In genomic region chr7:134515569-134516468, GRCh38 we compare ENCODE assay signal across 11 cellular contexts.
DNase-seq lines count a peak whose midpoint lies in the region; TF ChIP-seq lines count a peak whose summit lies in the region.
"Had no signal": no experiment of that assay in that cellular context is flagged by ENCODE, and none has a peak within 500 bp of the region (broad histone marks: within the 10 kb centered on the region; RNA-seq: fewer than 3 reads in every experiment).

No MANE protein-coding gene starts in this region.

- no peak overlapping the region for H3K4me3 ChIP-seq in choroid plexus epithelial cell (ENCODE audit: low read depth, low read length)

- DNase-seq in DMS53 (lab: John Stamatoyannopoulos, UW) (peak; percentile 71), NCI-H524 (lab: John Stamatoyannopoulos, UW) (peak; percentile 93 to 97), choroid plexus epithelial cell (ENCODE audit: low read depth) (peak; percentile 71), non-pigmented ciliary epithelial cell (ENCODE audit: low read depth) (peak; percentile 64), cerebellar nuclear complex (lab: John Stamatoyannopoulos, UW) (no peak), HuH-7.5 (ENCODE audit: low spot score) (no peak)
- DNase-seq in stimulated activated CD4-positive, alpha-beta T cell treated with anti-CD3 and anti-CD28 coated beads, Interleukin-4, amount 100 ng/mL, for 1 hour = no peak
- DNase-seq in stimulated activated CD8-positive, alpha-beta memory T cell treated with anti-CD3 and anti-CD28 coated beads, Interleukin-4, amount 100 ng/mL, for 48 hours = no peak
- DNase-seq: effector memory CD4-positive, alpha-beta T cell; NCI-H446; stimulated activated naive B cell treated with anti-CD40 and anti-IgM and Interleukin-4, amounts not matched to agents 10 μg/mL and 1 μg/mL and 100 μg/mL, for 72 hours had no signal

- TF ChIP-seq CTCF in choroid plexus epithelial cell (conservative IDR thresholded peaks at IDR 0.05; ENCODE audit: low read depth, low read length) = no peak

Comparison
In these comparisons a context has a peak if more than half of its experiments do, and no peak if none do; other contexts are left out.
1. DNase-seq: peak in DMS53 (single experiment), NCI-H524 (2 of 2), choroid plexus epithelial cell (single experiment) and non-pigmented ciliary epithelial cell (single experiment); none in stimulated activated CD4-positive, alpha-beta T cell treated with anti-CD3 and anti-CD28 coated beads, Interleukin-4, amount 100 ng/mL, for 1 hour (single experiment), cerebellar nuclear complex (0 of 2), HuH-7.5 (single experiment) and stimulated activated CD8-positive, alpha-beta memory T cell treated with anti-CD3 and anti-CD28 coated beads, Interleukin-4, amount 100 ng/mL, for 48 hours (single experiment).